8 cellular contexts compared by ENCODE assay signal in the genomic region with DNA sequence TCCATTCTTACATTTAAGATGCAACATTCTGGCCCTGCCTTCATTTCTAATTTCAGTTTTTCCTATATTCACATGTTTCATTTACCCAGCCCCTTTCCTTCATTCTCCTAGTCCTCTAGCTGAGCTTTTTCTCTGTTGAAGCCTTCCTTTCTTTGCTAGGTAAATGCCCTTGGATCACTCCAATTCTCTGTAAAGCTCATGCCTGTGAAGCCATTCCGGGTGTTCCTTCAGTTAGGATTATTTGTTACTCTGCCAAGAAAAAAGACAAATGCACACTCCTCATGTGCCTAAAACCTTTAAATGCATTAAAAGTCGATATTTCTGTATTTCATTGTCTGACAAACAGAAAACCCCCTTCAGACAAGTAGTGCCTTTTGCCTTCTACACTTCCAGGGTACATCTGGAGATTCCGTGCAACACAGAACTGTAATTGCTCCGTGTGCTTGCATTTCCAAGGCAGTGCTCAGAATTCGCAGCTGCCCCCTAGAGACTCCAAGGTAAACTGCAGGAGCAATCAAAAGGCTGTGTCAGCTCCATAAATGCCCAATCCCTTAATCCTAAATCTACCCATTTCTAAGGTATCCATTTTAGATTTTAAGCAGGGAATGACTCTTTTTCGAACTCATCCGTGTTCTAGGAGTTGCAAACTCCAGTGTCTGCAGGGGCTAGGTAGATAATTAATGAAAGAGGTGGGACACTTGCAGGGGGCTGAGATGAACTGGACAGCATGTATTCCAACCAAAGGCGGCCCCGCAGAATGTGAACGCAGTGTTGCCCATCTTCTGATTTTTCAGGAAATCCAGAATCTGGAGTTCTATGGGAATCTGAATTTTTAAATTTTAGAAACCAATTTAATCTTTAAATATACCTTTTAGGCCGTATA.
A peak's percentile ranks its signal among the peaks of the same experiment; 100 is the strongest.
DNase-seq lines count a peak whose midpoint lies in the region; ATAC-seq, FAIRE-seq and TF ChIP-seq lines count a peak whose summit lies in the region.

No MANE protein-coding gene starts in this region.

- ATAC-seq in HG03066 (IDR thresholded peaks at IDR 0.05; ENCODE audit: low read depth, unreplicated experiment), result peak; percentile 65

- in situ Hi-C loops in T47D (cut with HindIII; ENCODE audit: low pct_unique_long_range_greater_than_20kb, low sequenced_read_pairs), result no loop called here

- peak; percentile 70 for FAIRE-seq in islet of Langerhans (lab: Jason Lieb, UNC)

- H3K9me3 ChIP-seq in A673 (ENCODE audit: low read depth, low read length, poor library complexity, severe bottlenecking), result no peaks in the 10 kb centered on the region

- no TSS peak for BruUV-seq in A673 (replicated peaks; lab: Mats Ljungman, UMichigan)

- DNase-seq in A673 (ENCODE audit: low spot score) (peak; percentile 69), GM10266 (ENCODE audit: extremely low spot score) (peak; percentile 44), NCI-H748 (lab: John Stamatoyannopoulos, UW; ENCODE audit: unreplicated experiment) (peak; percentile 38), T47D (ENCODE audit: low read depth in 1 of 2, low spot score in 1 of 2) (peak; percentile 1 to 46), GF-D8 (lab: John Stamatoyannopoulos, UW) (no peak)
- peak; percentile 4 to 6 for DNase-seq in stimulated activated CD4-positive, alpha-beta T cell treated with anti-CD3 and anti-CD28 coated beads, Interleukin-2, amount 100 ng/mL, for 48 hours

- no peaks in the 10 kb centered on the region for H3K4me1 ChIP-seq in A673 (ENCODE audit: insufficient read depth, low read length, poor library complexity, severe bottlenecking)

- CTCF ChIA-PET in A673 (lab: Charles Lee), result interaction anchor here (0.6 to 1.3 kb wide), 3 partner anchors 299 to 383 kb away, joined by 4 to 8 read pairs (median 6); no protein-coding TSS in a partner anchor

- peak; percentile 80 for TF ChIP-seq CTCF in A673 (conservative IDR thresholded peaks at IDR 0.05; ENCODE audit: low read depth, low read length)
- TF ChIP-seq CTCF in GM10266 (IDR thresholded peaks at IDR 0.05; ENCODE audit: control insufficient read depth, insufficient read depth, low read depth, missing control alignments), result peak; percentile 87

- peaks cover 36% of the 10 kb centered on the region for H3K27me3 ChIP-seq in A673 (replicated peaks; ENCODE audit: insufficient read depth, low read depth, low read length, poor library complexity)

- no peak overlapping the region for H3K27ac ChIP-seq in A673 (ENCODE audit: low read depth, low read length, poor library complexity, severe bottlenecking)

- intact Hi-C loops in A673 (cut with micrococcal nuclease; ENCODE audit: unreplicated experiment), result loop anchor here (10.0 kb wide), 1 partner anchor 296 kb away; no protein-coding TSS in a partner anchor

- H3K36me3 ChIP-seq in A673 (ENCODE audit: insufficient read depth, low read length, poor library complexity, severe bottlenecking), result no peaks in the 10 kb centered on the region

- no peak overlapping the region for H3K4me3 ChIP-seq in A673 (ENCODE audit: low read depth, low read length, poor library complexity, severe bottlenecking)

- POLR2A ChIA-PET in A673 (lab: Charles Lee; ENCODE audit: low non-redundant PET), result no interaction called here
